In genomic region chr12:54016478-54016964, GRCh38 we compare ENCODE assay signal across 1 cellular context.
TF ChIP-seq lines count a peak whose summit lies in the region.

No MANE protein-coding gene starts in this region.

TF ChIP-seq in HEK293, 187 proteins besides CTCF, POLR2A, EP300 and RAD21 (continued from another document and continues in another):
- TF ChIP-seq, protein P1, sequence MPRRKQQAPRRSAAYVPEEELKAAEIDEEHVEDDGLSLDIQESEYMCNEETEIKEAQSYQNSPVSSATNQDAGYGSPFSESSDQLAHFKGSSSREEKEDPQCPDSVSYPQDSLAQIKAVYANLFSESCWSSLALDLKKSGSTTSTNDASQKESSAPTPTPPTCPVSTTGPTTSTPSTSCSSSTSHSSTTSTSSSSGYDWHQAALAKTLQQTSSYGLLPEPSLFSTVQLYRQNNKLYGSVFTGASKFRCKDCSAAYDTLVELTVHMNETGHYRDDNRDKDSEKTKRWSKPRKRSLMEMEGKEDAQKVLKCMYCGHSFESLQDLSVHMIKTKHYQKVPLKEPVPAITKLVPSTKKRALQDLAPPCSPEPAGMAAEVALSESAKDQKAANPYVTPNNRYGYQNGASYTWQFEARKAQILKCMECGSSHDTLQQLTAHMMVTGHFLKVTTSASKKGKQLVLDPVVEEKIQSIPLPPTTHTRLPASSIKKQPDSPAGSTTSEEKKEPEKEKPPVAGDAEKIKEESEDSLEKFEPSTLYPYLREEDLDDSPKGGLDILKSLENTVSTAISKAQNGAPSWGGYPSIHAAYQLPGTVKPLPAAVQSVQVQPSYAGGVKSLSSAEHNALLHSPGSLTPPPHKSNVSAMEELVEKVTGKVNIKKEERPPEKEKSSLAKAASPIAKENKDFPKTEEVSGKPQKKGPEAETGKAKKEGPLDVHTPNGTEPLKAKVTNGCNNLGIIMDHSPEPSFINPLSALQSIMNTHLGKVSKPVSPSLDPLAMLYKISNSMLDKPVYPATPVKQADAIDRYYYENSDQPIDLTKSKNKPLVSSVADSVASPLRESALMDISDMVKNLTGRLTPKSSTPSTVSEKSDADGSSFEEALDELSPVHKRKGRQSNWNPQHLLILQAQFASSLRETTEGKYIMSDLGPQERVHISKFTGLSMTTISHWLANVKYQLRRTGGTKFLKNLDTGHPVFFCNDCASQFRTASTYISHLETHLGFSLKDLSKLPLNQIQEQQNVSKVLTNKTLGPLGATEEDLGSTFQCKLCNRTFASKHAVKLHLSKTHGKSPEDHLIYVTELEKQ (tag by site-specific recombination; IDR thresholded peaks at IDR 0.05; ENCODE audit: borderline replicate concordance) = no peak
- TF ChIP-seq ZNF629 (tag by site-specific recombination; IDR thresholded peaks at IDR 0.05) (no peak), ZNF16 (tag by site-specific recombination; IDR thresholded peaks at IDR 0.05; ENCODE audit: low read depth) (no peak), ZNF223 (tag by site-specific recombination; IDR thresholded peaks at IDR 0.05) (no peak), ZNF221 (tag by site-specific recombination; IDR thresholded peaks at IDR 0.05; ENCODE audit: borderline replicate concordance) (no peak), ZNF664 (tag by site-specific recombination; IDR thresholded peaks at IDR 0.05) (no peak; the same call in 1 of the 2 replicates), ZNF133 (tag by site-specific recombination; IDR thresholded peaks at IDR 0.05) (no peak), ZXDB (tag by site-specific recombination; IDR thresholded peaks at IDR 0.05) (no peak; the same call in 1 of the 2 replicates), ZNF433 (tag by site-specific recombination; IDR thresholded peaks at IDR 0.05; ENCODE audit: low read depth) (no peak), ZNF266 (tag by site-specific recombination; IDR thresholded peaks at IDR 0.05; ENCODE audit: low read depth) (no peak), ZNF184 (tag by site-specific recombination; IDR thresholded peaks at IDR 0.05) (no peak), GLI4 (tag by site-specific recombination; IDR thresholded peaks at IDR 0.05) (no peak), ZNF658 (tag by site-specific recombination; IDR thresholded peaks at IDR 0.05) (no peak), ZNF155 (tag by site-specific recombination; IDR thresholded peaks at IDR 0.05) (no peak), ZNF791 (tag by site-specific recombination; IDR thresholded peaks at IDR 0.05) (no peak), ZNF843 (tag by site-specific recombination; IDR thresholded peaks at IDR 0.05) (peak; percentile 63), ZFP69B (tag by site-specific recombination; IDR thresholded peaks at IDR 0.05) (no peak), HIC1 (tag by site-specific recombination; IDR thresholded peaks at IDR 0.05) (no peak), ZBTB17 (tag by site-specific recombination; IDR thresholded peaks at IDR 0.05) (no peak), RBAK (tag by site-specific recombination; IDR thresholded peaks at IDR 0.05) (no peak), KLF16 (tag by site-specific recombination; IDR thresholded peaks at IDR 0.05) (no peak), ELK4 (IDR thresholded peaks at IDR 0.05; ENCODE audit: borderline replicate concordance, low read depth, low read length) (no peak), ZNF654 (tag by site-specific recombination; IDR thresholded peaks at IDR 0.05; ENCODE audit: low read depth) (no peak), ZNF544 (tag by site-specific recombination; IDR thresholded peaks at IDR 0.05) (no peak), ZNF560 (tag by site-specific recombination; IDR thresholded peaks at IDR 0.05; ENCODE audit: borderline replicate concordance) (no peak), ZNF362 (tag by site-specific recombination; IDR thresholded peaks at IDR 0.05) (no peak), GLIS2 (tag by site-specific recombination; IDR thresholded peaks at IDR 0.05) (no peak), YY1 (tag by site-specific recombination; IDR thresholded peaks at IDR 0.05) (peak; percentile 55; the same call in 1 of the 2 replicates), ZNF513 (tag by site-specific recombination; IDR thresholded peaks at IDR 0.05) (no peak), ZNF426 (tag by site-specific recombination; IDR thresholded peaks at IDR 0.05) (no peak), ZNF18 (tag by site-specific recombination; IDR thresholded peaks at IDR 0.05) (no peak; the same call in 1 of the 2 replicates), INSM2 (tag by site-specific recombination; IDR thresholded peaks at IDR 0.05) (peak; percentile 41; the same call in 1 of the 2 replicates), ZNF449 (tag by site-specific recombination; IDR thresholded peaks at IDR 0.05) (0 out of 2 replicates have a peak, but pooled peaks have one; percentile 32), ZNF670 (tag by site-specific recombination; IDR thresholded peaks at IDR 0.05; ENCODE audit: low read depth) (no peak)
- TF ChIP-seq, protein P2, sequence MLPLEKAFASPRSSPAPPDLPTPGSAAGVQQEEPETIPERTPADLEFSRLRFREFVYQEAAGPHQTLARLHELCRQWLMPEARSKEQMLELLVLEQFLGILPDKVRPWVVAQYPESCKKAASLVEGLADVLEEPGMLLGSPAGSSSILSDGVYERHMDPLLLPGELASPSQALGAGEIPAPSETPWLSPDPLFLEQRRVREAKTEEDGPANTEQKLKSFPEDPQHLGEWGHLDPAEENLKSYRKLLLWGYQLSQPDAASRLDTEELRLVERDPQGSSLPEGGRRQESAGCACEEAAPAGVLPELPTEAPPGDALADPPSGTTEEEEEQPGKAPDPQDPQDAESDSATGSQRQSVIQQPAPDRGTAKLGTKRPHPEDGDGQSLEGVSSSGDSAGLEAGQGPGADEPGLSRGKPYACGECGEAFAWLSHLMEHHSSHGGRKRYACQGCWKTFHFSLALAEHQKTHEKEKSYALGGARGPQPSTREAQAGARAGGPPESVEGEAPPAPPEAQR (tag by site-specific recombination; IDR thresholded peaks at IDR 0.05) = no peak
- TF ChIP-seq, protein P3, sequence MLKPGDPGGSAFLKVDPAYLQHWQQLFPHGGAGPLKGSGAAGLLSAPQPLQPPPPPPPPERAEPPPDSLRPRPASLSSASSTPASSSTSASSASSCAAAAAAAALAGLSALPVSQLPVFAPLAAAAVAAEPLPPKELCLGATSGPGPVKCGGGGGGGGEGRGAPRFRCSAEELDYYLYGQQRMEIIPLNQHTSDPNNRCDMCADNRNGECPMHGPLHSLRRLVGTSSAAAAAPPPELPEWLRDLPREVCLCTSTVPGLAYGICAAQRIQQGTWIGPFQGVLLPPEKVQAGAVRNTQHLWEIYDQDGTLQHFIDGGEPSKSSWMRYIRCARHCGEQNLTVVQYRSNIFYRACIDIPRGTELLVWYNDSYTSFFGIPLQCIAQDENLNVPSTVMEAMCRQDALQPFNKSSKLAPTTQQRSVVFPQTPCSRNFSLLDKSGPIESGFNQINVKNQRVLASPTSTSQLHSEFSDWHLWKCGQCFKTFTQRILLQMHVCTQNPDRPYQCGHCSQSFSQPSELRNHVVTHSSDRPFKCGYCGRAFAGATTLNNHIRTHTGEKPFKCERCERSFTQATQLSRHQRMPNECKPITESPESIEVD (tag by site-specific recombination; IDR thresholded peaks at IDR 0.05) = peak; percentile 70
- TF ChIP-seq, protein P4, sequence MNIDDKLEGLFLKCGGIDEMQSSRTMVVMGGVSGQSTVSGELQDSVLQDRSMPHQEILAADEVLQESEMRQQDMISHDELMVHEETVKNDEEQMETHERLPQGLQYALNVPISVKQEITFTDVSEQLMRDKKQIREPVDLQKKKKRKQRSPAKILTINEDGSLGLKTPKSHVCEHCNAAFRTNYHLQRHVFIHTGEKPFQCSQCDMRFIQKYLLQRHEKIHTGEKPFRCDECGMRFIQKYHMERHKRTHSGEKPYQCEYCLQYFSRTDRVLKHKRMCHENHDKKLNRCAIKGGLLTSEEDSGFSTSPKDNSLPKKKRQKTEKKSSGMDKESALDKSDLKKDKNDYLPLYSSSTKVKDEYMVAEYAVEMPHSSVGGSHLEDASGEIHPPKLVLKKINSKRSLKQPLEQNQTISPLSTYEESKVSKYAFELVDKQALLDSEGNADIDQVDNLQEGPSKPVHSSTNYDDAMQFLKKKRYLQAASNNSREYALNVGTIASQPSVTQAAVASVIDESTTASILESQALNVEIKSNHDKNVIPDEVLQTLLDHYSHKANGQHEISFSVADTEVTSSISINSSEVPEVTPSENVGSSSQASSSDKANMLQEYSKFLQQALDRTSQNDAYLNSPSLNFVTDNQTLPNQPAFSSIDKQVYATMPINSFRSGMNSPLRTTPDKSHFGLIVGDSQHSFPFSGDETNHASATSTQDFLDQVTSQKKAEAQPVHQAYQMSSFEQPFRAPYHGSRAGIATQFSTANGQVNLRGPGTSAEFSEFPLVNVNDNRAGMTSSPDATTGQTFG (tag by site-specific recombination; IDR thresholded peaks at IDR 0.05; ENCODE audit: borderline replicate concordance) = no peak
